ENCODE assay signal across 11 cellular contexts in the genomic region with DNA sequence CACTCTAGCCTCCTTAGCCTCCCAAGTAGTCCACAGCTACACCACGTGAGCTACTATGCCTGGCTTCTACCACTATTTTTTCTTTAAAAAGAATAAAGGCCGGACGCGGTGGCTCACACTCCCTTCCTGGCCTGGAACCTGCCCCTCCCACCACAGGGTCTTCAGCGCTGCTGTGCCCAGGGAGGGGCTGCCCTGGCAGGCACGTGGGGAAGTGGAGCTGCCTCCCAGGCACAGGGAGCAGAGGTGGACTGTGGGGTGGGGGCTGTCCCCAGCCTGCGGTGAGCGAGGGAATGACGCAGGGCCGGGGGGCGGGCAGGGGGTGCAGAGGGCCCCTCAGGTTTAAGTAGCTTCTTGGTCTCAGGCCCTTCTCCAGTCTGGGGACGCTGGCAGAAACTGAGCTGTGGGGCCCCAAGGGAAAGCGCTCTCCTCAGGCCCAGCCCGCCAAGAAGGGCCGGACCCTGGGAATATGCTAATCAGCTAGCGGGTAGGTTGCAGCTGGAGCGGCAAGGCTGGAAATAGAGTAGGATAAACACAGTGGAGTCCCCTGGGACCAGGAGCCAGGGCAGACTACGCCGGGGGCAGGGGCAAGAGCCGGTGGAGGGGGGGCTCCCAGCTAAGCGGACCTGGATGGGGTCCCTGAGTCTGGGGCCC. TPM values are rescaled to one million over a fixed set of nuclear protein-coding genes. Genes with fewer than 3 reads are reported as not detected.
DNase-seq lines count a peak whose midpoint lies in the region; ATAC-seq and TF ChIP-seq lines count a peak whose summit lies in the region.
"Had no signal": no experiment of that assay in that cellular context is flagged by ENCODE, and none has a peak within 500 bp of the region (broad histone marks: within the 10 kb centered on the region; RNA-seq: fewer than 3 reads in every experiment).

No MANE protein-coding gene starts in this region.

- DNase-seq in NCI-H82 (lab: John Stamatoyannopoulos, UW) = peak; percentile 96
- peak in 1 of 3 donors; percentile 54 for DNase-seq in right lobe of liver
- peak; percentile 34 for DNase-seq in testis
- no peak for DNase-seq in cerebellar cortex (ENCODE audit: low spot score)
- DNase-seq in GM03348 (ENCODE audit: low spot score) = no peak
- DNase-seq in Kasumi-1 (lab: John Stamatoyannopoulos, UW) = no peak
- DNase-seq in activated naive CD4-positive, alpha-beta T cell (lab: John Stamatoyannopoulos, UW) = no peak
- DNase-seq: COR-L47, NCI-H446 treated with DMSO at 0.1 percent for 48 hours had no signal

- H3K4me1 ChIP-seq in right lobe of liver (no peaks in the 10 kb centered on the region), testis (peaks cover 8% of the 10 kb centered on the region)

- no peak for TF ChIP-seq POLR2A in right lobe of liver (IDR thresholded peaks at IDR 0.05)
- TF ChIP-seq POLR2A in testis (IDR thresholded peaks at IDR 0.05) = no peak

- ATAC-seq in esophagus mucosa = peak; percentile 57
- ATAC-seq in right lobe of liver = peak; percentile 14 to 47 (median 46)
- ATAC-seq: SK-N-SH treated with all-trans-retinoic acid at 6 μM for 48 hours had no signal

- H3K27me3 ChIP-seq in right lobe of liver (no peaks in the 10 kb centered on the region), testis (no peaks in the 10 kb centered on the region)

- no peaks in the 10 kb centered on the region for H3K9me3 ChIP-seq in right lobe of liver
- no peaks in the 10 kb centered on the region for H3K9me3 ChIP-seq in testis

- H3K36me3 ChIP-seq in right lobe of liver (no peaks in the 10 kb centered on the region), testis (ENCODE audit: low read depth, missing control alignments) (no peaks in the 10 kb centered on the region)

- TF ChIP-seq CTCF in right lobe of liver (IDR thresholded peaks at IDR 0.05) (no peak), testis (IDR thresholded peaks at IDR 0.05) (no peak)

- peak overlapping the region in 2 of 3 donors; percentile 13 to 51 for H3K27ac ChIP-seq in right lobe of liver
- H3K27ac ChIP-seq in testis = peak overlapping the region in 1 of 2 donors; percentile 64

- H3K4me3 ChIP-seq in right lobe of liver (no peak overlapping the region), testis (no peak overlapping the region)

- 22% methylated on average over 7 of the region's 21 CpGs for WGBS in right lobe of liver (ENCODE audit: insufficient coverage, low coverage, low lambda C conversion rate, missing lambda C conversion rate)
- 39 to 59% methylated on average over 12 to 21 of the region's 21 CpGs for WGBS in testis, 2 donors

- intact Hi-C loops in right lobe of liver (cut with DNase I) (no loop called here), testis (cut with DNase I; ENCODE audit: low total_unique reads) (no loop called here)

RNA-seq across cellular contexts. Expression of a gene that starts 46.8 kb away (rescaled TPM):
- total RNA-seq in esophagus mucosa (9.4 TPM), right lobe of liver (1 to 10 TPM; 3.9 to 6.5 (median 4.1) TPM), testis (10 to 100 TPM; 18.3 to 19.1 TPM)
- polyA plus RNA-seq in testis (ENCODE audit: insufficient read depth, low read depth, low replicate concordance) = 18.2 TPM

Comparison
In these comparisons a context has a peak if more than half of its experiments do, and no peak if none do; other contexts are left out.
1. DNase-seq: peak in NCI-H82 (single experiment) and testis (single experiment); none in cerebellar cortex (single experiment), GM03348 (single experiment), Kasumi-1 (0 of 2) and activated naive CD4-positive, alpha-beta T cell (0 of 4).